22 cellular contexts compared by ENCODE assay signal in the genomic region with DNA sequence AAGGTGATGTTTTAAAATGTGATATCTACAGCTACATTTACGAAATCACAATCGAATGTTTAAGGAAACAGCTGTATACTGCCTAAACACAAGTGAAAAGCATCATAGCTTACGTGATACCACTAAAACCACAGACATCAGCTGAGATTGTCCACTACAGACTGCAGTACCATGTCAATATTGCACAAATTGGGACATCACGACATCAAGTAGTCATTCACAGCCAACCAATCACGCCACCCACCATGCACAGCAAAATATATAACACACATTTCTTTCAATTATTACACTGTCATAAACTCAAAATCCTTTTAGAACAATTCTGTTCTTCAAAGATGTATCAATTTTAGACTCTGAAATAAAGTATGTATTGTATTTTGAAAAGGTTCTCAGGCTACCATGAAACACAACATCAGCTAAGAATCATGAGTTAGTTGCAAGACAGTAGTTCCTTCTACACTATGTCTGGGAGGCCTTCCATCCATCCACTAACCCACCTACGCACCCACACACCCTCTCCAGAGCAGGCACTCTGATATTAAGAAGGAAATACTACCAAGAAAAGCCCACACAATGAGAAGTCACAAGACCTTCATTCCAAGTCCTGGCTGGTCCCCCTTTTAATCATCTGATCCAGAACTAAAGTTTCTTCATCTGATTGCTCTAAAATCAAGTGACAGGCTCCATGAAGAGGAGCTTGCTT. TPM values are rescaled to one million over a fixed set of nuclear protein-coding genes. Genes with fewer than 3 reads are reported as not detected.
DNase-seq lines count a peak whose midpoint lies in the region; ATAC-seq and TF ChIP-seq lines count a peak whose summit lies in the region.
"Had no signal": no experiment of that assay in that cellular context is flagged by ENCODE, and none has a peak within 500 bp of the region (broad histone marks: within the 10 kb centered on the region; RNA-seq: fewer than 3 reads in every experiment).

No MANE protein-coding gene starts in this region.

- intact Hi-C loops in right lobe of liver (cut with DNase I): no loop called here

- ATAC-seq in right lobe of liver: no peak
- ATAC-seq: naive thymus-derived CD8-positive, alpha-beta T cell; stimulated activated effector memory CD8-positive, alpha-beta T cell treated with anti-CD3 and anti-CD28 coated beads, Interleukin-12 subunit alpha, Interleukin-12 subunit beta, amount 100 ng/mL, for 72 hours; WTC11 had no signal

- H3K36me3 ChIP-seq in neutrophil: peaks cover 6% of the 10 kb centered on the region
- no peaks in the 10 kb centered on the region for H3K36me3 ChIP-seq in right lobe of liver
- H3K36me3 ChIP-seq: suprapubic skin, vagina had no signal

- H3K9me3 ChIP-seq in neutrophil (no peaks in the 10 kb centered on the region), right lobe of liver (no peaks in the 10 kb centered on the region)
- H3K9me3 ChIP-seq: suprapubic skin, vagina had no signal

- H3K4me1 ChIP-seq in neutrophil (ENCODE audit: control insufficient read depth in 1 of 2, insufficient read depth in 1 of 2, low read depth in 1 of 2, low read length in 1 of 2) (peaks cover 39 to 46% of the 10 kb centered on the region in 2 experiments), right lobe of liver (peaks cover 0 to 4% (median 0%) of the 10 kb centered on the region in 4 donors)

- DNase-seq in CD1c-positive myeloid dendritic cell (ENCODE audit: extremely low spot score) (peak; percentile 92), NB4 (ENCODE audit: low read depth) (peak; percentile 63), foreskin melanocyte (peak; percentile 85), LoVo (ENCODE audit: low spot score) (no peak), right lobe of liver (no peak)
- no peak for DNase-seq in activated CD8-positive, alpha-beta memory T cell treated with anti-CD3 and anti-CD28 coated beads, Interleukin-2, amount 50 U/mL, for 4 hours
- DNase-seq: activated CD4-positive, alpha-beta T cell treated with anti-CD3 and anti-CD28 coated beads, Interleukin-2, amount 50 U/mL, for 4 hours; activated gamma-delta T cell; endodermal cell; HFFc6; kidney glomerular epithelial cell; naive thymus-derived CD8-positive, alpha-beta T cell; NCI-H1092 treated with DMSO at 0.1 percent for 48 hours; NCI-H1930; NCI-H345; RPMI8226 had no signal

- TF ChIP-seq POLR2A in NB4 (IDR thresholded peaks at IDR 0.05; ENCODE audit: extremely low read depth, insufficient read length): no peak
- TF ChIP-seq POLR2A in right lobe of liver (IDR thresholded peaks at IDR 0.05): no peak

- H3K27me3 ChIP-seq in neutrophil (no peaks in the 10 kb centered on the region), right lobe of liver (no peaks in the 10 kb centered on the region)
- H3K27me3 ChIP-seq: suprapubic skin, vagina had no signal

- 71% methylated on average over 6 of the region's 6 CpGs for WGBS in right lobe of liver (ENCODE audit: insufficient coverage, low coverage, low lambda C conversion rate, missing lambda C conversion rate)

- H3K4me3 ChIP-seq in NB4 (ENCODE audit: low read depth, low read length): peak overlapping the region; percentile 91
- H3K4me3 ChIP-seq in neutrophil (ENCODE audit: low read depth in 1 of 2, low read length in 1 of 2): no peak overlapping the region
- no peak overlapping the region for H3K4me3 ChIP-seq in right lobe of liver
- H3K4me3 ChIP-seq: suprapubic skin, vagina had no signal

- peak overlapping the region; percentile 93 for H3K27ac ChIP-seq in neutrophil
- no peak overlapping the region for H3K27ac ChIP-seq in right lobe of liver
- H3K27ac ChIP-seq: KMS-11, suprapubic skin, vagina had no signal

- TF ChIP-seq CTCF in NB4 (IDR thresholded peaks at IDR 0.05; ENCODE audit: low read depth, low read length) (no peak), neutrophil (IDR thresholded peaks at IDR 0.05) (no peak), right lobe of liver (IDR thresholded peaks at IDR 0.05) (no peak)

RNA-seq across cellular contexts. Expression of a gene that starts 3.1 kb away (rescaled TPM):
- total RNA-seq in right lobe of liver: 10 to 100 TPM in 5 of 6 experiments, 1 to 10 TPM in 1; 8.8 to 16.1 (median 12.7) TPM

Comparison
In these comparisons a context has a peak if more than half of its experiments do, and no peak if none do; other contexts are left out.
1. DNase-seq: peak in CD1c-positive myeloid dendritic cell (single experiment), NB4 (single experiment) and foreskin melanocyte (single experiment); none in LoVo (single experiment), right lobe of liver (0 of 3) and activated CD8-positive, alpha-beta memory T cell treated with anti-CD3 and anti-CD28 coated beads, Interleukin-2, amount 50 U/mL, for 4 hours (single experiment).